In genomic region chr6:105609375-105609991, GRCh38 we compare ENCODE assay signal across 10 cellular contexts.
DNase-seq lines count a peak whose midpoint lies in the region; ATAC-seq and TF ChIP-seq lines count a peak whose summit lies in the region.
"Had no signal": no experiment of that assay in that cellular context is flagged by ENCODE, and none has a peak within 500 bp of the region (broad histone marks: within the 10 kb centered on the region; RNA-seq: fewer than 3 reads in every experiment).

No MANE protein-coding gene starts in this region.

- 22 to 24% methylated on average over 13 to 14 of the region's 14 CpGs for whole genome bisulfite sequencing in thyroid gland, 2 donors

- peaks cover 0 to 4% of the 10 kb centered on the region in 2 donors for H3K4me1 ChIP-seq in thyroid gland

- no peaks in the 10 kb centered on the region for H3K36me3 Mint-ChIP-seq in activated CD4-positive, alpha-beta memory T cell treated with anti-CD3 and anti-CD28 coated beads for 36 hours
- H3K36me3 Mint-ChIP-seq: stimulated activated memory B cell treated with anti-CD40 and anti-IgM and Interleukin-4, amounts not matched to agents 10 μg/mL and 1 μg/mL and 100 μg/mL, for 72 hours had no signal

- TF ChIP-seq CTCF in thyroid gland (IDR thresholded peaks at IDR 0.05), result no peak

- H3K36me3 ChIP-seq in thyroid gland, result no peaks in the 10 kb centered on the region

- peak; percentile 97 for DNase-seq in M059J (ENCODE audit: low read depth)
- DNase-seq in cerebellar cortex (ENCODE audit: low spot score), result peak; percentile 67
- DNase-seq in iris pigment epithelial cell (ENCODE audit: low read depth), result peak; percentile 78
- DNase-seq in thyroid gland, result peak; percentile 26 to 33
- DNase-seq in inferior parietal cortex (ENCODE audit: extremely low spot score), result no peak
- no peak for DNase-seq in activated CD4-positive, alpha-beta memory T cell treated with anti-CD3 and anti-CD28 coated beads for 36 hours
- DNase-seq: activated CD8-positive, alpha-beta memory T cell treated with anti-CD3 and anti-CD28 coated beads, Interleukin-2, amount 10 ng/mL, durations not matched to agents 7 days and 5 days; NCI-H1105 treated with DMSO at 0.1 percent for 48 hours had no signal

- H3K27me3 Mint-ChIP-seq in activated CD4-positive, alpha-beta memory T cell treated with anti-CD3 and anti-CD28 coated beads for 36 hours, result peaks cover 10% of the 10 kb centered on the region
- H3K27me3 Mint-ChIP-seq: activated CD8-positive, alpha-beta memory T cell treated with anti-CD3 and anti-CD28 coated beads, Interleukin-2, amount 10 ng/mL, durations not matched to agents 7 days and 5 days had no signal

- peak overlapping the region in 2 of 3 donors; percentile 35 to 56 for H3K27ac ChIP-seq in thyroid gland

- no peak overlapping the region for H3K27ac Mint-ChIP-seq in activated CD4-positive, alpha-beta memory T cell treated with anti-CD3 and anti-CD28 coated beads for 36 hours
- H3K27ac Mint-ChIP-seq: activated CD8-positive, alpha-beta memory T cell treated with anti-CD3 and anti-CD28 coated beads, Interleukin-2, amount 10 ng/mL, durations not matched to agents 7 days and 5 days; stimulated activated memory B cell treated with anti-CD40 and anti-IgM and Interleukin-4, amounts not matched to agents 10 μg/mL and 1 μg/mL and 100 μg/mL, for 72 hours had no signal

- TF ChIP-seq POLR2A in thyroid gland (IDR thresholded peaks at IDR 0.05), result no peak

- POLR2A ChIA-PET in activated CD4-positive, alpha-beta memory T cell treated with anti-CD3 and anti-CD28 coated beads for 36 hours (lab: Charles Lee), result no interaction called here

- peaks cover 6% of the 10 kb centered on the region for H3K4me1 Mint-ChIP-seq in activated CD4-positive, alpha-beta memory T cell treated with anti-CD3 and anti-CD28 coated beads for 36 hours (ENCODE audit: low read depth)
- H3K4me1 Mint-ChIP-seq: stimulated activated memory B cell treated with anti-CD40 and anti-IgM and Interleukin-4, amounts not matched to agents 10 μg/mL and 1 μg/mL and 100 μg/mL, for 72 hours had no signal

- peaks cover 6% of the 10 kb centered on the region for H3K9me3 Mint-ChIP-seq in activated CD4-positive, alpha-beta memory T cell treated with anti-CD3 and anti-CD28 coated beads for 36 hours

- CTCF ChIA-PET in activated CD4-positive, alpha-beta memory T cell treated with anti-CD3 and anti-CD28 coated beads for 36 hours (lab: Charles Lee), result no interaction called here

- intact Hi-C loops in thyroid gland (cut with DNase I), result no loop called here
- intact Hi-C loops in activated CD4-positive, alpha-beta memory T cell treated with anti-CD3 and anti-CD28 coated beads for 36 hours (cut with micrococcal nuclease), result no loop called here

- no peak overlapping the region for H3K4me3 Mint-ChIP-seq in activated CD4-positive, alpha-beta memory T cell treated with anti-CD3 and anti-CD28 coated beads for 36 hours
- H3K4me3 Mint-ChIP-seq: activated CD8-positive, alpha-beta memory T cell treated with anti-CD3 and anti-CD28 coated beads, Interleukin-2, amount 10 ng/mL, durations not matched to agents 7 days and 5 days; stimulated activated memory B cell treated with anti-CD40 and anti-IgM and Interleukin-4, amounts not matched to agents 10 μg/mL and 1 μg/mL and 100 μg/mL, for 72 hours had no signal

- H3K4me3 ChIP-seq in thyroid gland (replicated peaks in 1 of 3), result no peak overlapping the region

- ATAC-seq in GM21360 (IDR thresholded peaks at IDR 0.05; ENCODE audit: unreplicated experiment), result no peak
- ATAC-seq: activated CD8-positive, alpha-beta memory T cell treated with anti-CD3 and anti-CD28 coated beads, Interleukin-2, amount 10 ng/mL, durations not matched to agents 7 days and 5 days; stimulated activated memory B cell treated with anti-CD40 and anti-IgM and Interleukin-4, amounts not matched to agents 10 μg/mL and 1 μg/mL and 100 μg/mL, for 72 hours had no signal

- H3K27me3 ChIP-seq in thyroid gland, result no peaks in the 10 kb centered on the region

- H3K9me3 ChIP-seq in thyroid gland, result no peaks in the 10 kb centered on the region

Comparison
In these comparisons a context has a peak if more than half of its experiments do, and no peak if none do; other contexts are left out.
1. DNase-seq: peak in M059J (single experiment), cerebellar cortex (single experiment), iris pigment epithelial cell (single experiment) and thyroid gland (2 of 2); none in inferior parietal cortex (single experiment) and activated CD4-positive, alpha-beta memory T cell treated with anti-CD3 and anti-CD28 coated beads for 36 hours (single experiment).